8 cellular contexts compared by ENCODE assay signal in the genomic region with DNA sequence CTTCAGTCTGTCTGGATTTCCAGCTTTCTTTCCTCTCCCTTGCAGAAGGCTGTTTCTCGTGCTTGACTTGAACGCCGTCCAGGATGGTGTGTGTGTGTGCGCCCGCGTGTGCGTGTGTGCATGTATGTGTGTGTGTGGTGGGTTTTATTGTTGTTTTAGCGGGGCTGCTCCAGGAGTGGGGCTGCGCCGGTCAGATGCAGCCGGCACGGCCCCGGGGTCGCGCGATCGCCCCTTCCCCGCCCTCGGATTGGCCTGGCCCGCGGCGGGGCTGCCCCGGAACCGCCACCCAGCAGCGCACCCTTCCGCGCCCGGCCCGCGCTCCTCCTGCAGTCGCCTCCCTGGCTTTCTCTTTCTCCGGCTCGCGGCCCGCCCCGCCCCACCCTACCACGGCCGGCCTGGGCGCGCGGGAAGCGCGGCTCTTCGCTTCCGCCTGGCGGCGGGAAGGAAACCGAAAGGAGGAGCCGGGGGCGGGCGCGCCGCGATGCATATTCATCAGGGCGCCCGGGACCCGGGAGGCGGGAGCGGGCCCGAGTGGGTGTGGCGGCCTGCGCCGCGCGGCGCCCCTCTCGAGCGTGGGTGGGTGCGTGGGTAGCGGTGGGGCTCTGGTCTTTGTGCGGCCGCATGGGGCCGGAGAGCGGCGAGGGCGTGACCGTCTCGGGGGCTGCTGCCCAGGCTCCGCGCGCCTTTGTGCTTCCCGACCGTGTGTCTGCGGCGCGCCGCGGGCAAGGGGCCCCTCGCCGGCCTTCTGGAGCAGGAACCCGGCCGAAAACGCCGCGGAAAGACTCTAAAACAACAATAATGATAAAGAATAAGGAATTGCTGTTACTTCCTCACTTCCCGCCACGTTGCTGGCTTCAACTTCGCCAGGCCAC. TPM values are rescaled to one million over a fixed set of nuclear protein-coding genes. Genes with fewer than 3 reads are reported as not detected.
DNase-seq lines count a peak whose midpoint lies in the region; ATAC-seq lines count a peak whose summit lies in the region.

No MANE protein-coding gene starts in this region.

- no peaks in the 10 kb centered on the region for H3K36me3 ChIP-seq in NT2/D1 (ENCODE audit: insufficient read depth, insufficient read length, low read length)
- H3K36me3 ChIP-seq in muscle layer of duodenum (ENCODE audit: control insufficient read depth in 1 of 2, insufficient read depth in 2 of 2, low read length in 2 of 2), result no peaks in the 10 kb centered on the region

- H3K4me1 ChIP-seq in NT2/D1 (ENCODE audit: insufficient read depth, insufficient read length) (no peaks in the 10 kb centered on the region), muscle layer of duodenum (ENCODE audit: control insufficient read depth in 1 of 2, insufficient read depth in 2 of 2, low read length in 2 of 2) (peaks cover 0 to 30% of the 10 kb centered on the region in 2 donors)

- peak overlapping the region; percentile 91 for H3K27ac ChIP-seq in muscle layer of duodenum (ENCODE audit: low read length)

- H3K9me3 ChIP-seq in NT2/D1 (ENCODE audit: insufficient read depth, low read length), result no peaks in the 10 kb centered on the region
- H3K9me3 ChIP-seq in muscle layer of duodenum (ENCODE audit: control insufficient read depth in 1 of 2, low read length in 2 of 2), result no peaks in the 10 kb centered on the region

- peak overlapping the region; percentile 63 for H3K4me3 ChIP-seq in NT2/D1 (ENCODE audit: insufficient read length, low read depth)
- peak overlapping the region; percentile 68 to 81 for H3K4me3 ChIP-seq in muscle layer of duodenum (ENCODE audit: low read depth in 1 of 2, low read length in 2 of 2)

- peak; percentile 91 for DNase-seq in D341Med (ENCODE audit: low spot score)
- no peak for DNase-seq in NT2/D1 (ENCODE audit: low read depth, low spot score)
- peak; percentile 63 for DNase-seq in activated T-cell treated with anti-CD3 and anti-CD28 coated beads, Interleukin-2, amount 50 U/mL, for 1 hour
- DNase-seq in stimulated activated CD8-positive, alpha-beta memory T cell treated with anti-CD3 and anti-CD28 coated beads, Interleukin-7, amount 100 ng/mL, for 24 hours (ENCODE audit: low read depth), result peak; percentile 43

- H3K27me3 ChIP-seq in NT2/D1 (ENCODE audit: insufficient read depth, insufficient read length), result peaks cover 72% of the 10 kb centered on the region
- H3K27me3 ChIP-seq in muscle layer of duodenum (ENCODE audit: low read depth, low read length), result no peaks in the 10 kb centered on the region

- H3K9ac ChIP-seq in NT2/D1 (ENCODE audit: insufficient read length, low read depth), result peak overlapping the region; percentile 78

- peak; percentile 57 for ATAC-seq in GM19463 (IDR thresholded peaks at IDR 0.05; ENCODE audit: unreplicated experiment)
- peak; percentile 34 for ATAC-seq in HG03575 (IDR thresholded peaks at IDR 0.05; ENCODE audit: extremely low read depth, insufficient number of reproducible peaks, low FRiP score, unreplicated experiment)
- peak; percentile 95 for ATAC-seq in esophagus mucosa

RNA-seq across cellular contexts. Expression of a gene that starts 8.5 kb away (rescaled TPM):
- total RNA-seq in esophagus mucosa, result 37.2 TPM

Comparison
In these comparisons a context has a peak if more than half of its experiments do, and no peak if none do; other contexts are left out.
1. ATAC-seq: peak in every context shown above with its lines; median percentile 95 in esophagus mucosa; 57 in GM19463; 34 in HG03575.